ENCODE assay signal across 1 cellular context in the genomic region with DNA sequence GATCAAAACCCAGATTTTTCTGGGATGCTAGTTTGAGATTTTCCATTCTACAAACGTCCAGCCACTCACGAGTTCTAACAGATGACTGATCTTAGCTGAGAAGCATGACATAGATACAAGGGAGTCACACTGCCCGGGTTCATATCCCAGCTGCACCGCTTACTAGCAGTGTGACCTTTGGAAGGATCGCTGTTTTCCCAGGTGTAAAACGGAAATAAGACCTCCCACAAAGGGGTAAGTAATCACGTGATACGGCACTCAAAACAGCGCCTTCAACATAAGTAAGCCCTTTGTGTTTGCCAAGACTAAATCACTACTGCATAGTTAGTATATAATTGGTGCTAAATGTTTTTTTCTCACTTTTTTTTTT.
TF ChIP-seq lines count a peak whose summit lies in the region.

No MANE protein-coding gene starts in this region.

TF ChIP-seq in H1, 55 proteins besides CTCF, POLR2A, EP300 and RAD21 (continued from another document):
- TF ChIP-seq CHD1 (IDR thresholded peaks at IDR 0.05; ENCODE audit: low read depth, low read length): 0 out of 2 replicates have a peak, but pooled peaks have one; percentile 45
- TF ChIP-seq SP1 (IDR thresholded peaks at IDR 0.05; ENCODE audit: low read depth, low read length): peak; percentile 21; the same call in 1 of the 2 replicates
- TF ChIP-seq TEAD4 (IDR thresholded peaks at IDR 0.05; ENCODE audit: low read depth, low read length): no peak
- 0 out of 2 replicates have a peak, but pooled peaks have one; percentile 53 for TF ChIP-seq GTF2F1 (IDR thresholded peaks at IDR 0.05; ENCODE audit: borderline replicate concordance, low read depth, low read length)
- TF ChIP-seq CHD2 (IDR thresholded peaks at IDR 0.05; ENCODE audit: low read length): 0 out of 2 replicates have a peak, but pooled peaks have one; percentile 14
- TF ChIP-seq, protein P1, sequence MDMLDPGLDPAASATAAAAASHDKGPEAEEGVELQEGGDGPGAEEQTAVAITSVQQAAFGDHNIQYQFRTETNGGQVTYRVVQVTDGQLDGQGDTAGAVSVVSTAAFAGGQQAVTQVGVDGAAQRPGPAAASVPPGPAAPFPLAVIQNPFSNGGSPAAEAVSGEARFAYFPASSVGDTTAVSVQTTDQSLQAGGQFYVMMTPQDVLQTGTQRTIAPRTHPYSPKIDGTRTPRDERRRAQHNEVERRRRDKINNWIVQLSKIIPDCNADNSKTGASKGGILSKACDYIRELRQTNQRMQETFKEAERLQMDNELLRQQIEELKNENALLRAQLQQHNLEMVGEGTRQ (IDR thresholded peaks at IDR 0.05; ENCODE audit: low read length): peak; percentile 71; the same call in 1 of the 2 replicates
